10 cellular contexts compared by ENCODE assay signal in the genomic region with DNA sequence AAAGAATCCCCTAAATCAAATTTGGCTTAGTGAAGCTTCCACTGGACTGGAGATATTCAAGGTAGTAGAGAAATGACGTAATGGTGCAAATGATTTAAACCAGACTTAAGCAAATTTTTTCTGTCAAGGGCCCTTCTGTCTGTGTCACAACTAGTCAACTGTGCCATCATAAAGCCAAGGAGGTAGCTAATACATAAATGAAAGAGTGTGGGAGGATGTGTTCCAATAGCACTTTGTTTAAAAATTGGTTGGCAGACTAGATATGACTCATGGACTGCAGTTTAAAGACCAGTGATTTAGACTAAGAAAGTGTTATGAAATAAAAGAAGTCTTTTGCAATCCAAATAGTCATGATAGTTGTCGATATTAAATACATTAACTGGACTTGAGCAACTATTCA. TPM values are rescaled to one million over a fixed set of nuclear protein-coding genes. Genes with fewer than 3 reads are reported as not detected.
DNase-seq lines count a peak whose midpoint lies in the region; ATAC-seq and TF ChIP-seq lines count a peak whose summit lies in the region.
"Had no signal": no experiment of that assay in that cellular context is flagged by ENCODE, and none has a peak within 500 bp of the region (broad histone marks: within the 10 kb centered on the region; RNA-seq: fewer than 3 reads in every experiment).

No MANE protein-coding gene starts in this region.

- no peak for TF ChIP-seq CTCF in neutrophil (IDR thresholded peaks at IDR 0.05)
- no peak for TF ChIP-seq CTCF in foreskin keratinocyte (conservative IDR thresholded peaks at IDR 0.05)

- H3K9me3 Mint-ChIP-seq in activated CD8-positive, alpha-beta memory T cell treated with anti-CD3 and anti-CD28 coated beads, Interleukin-2, amount 10 ng/mL, durations not matched to agents 7 days and 5 days (ENCODE audit: low read depth): no peaks in the 10 kb centered on the region

- H3K36me3 Mint-ChIP-seq in activated CD8-positive, alpha-beta memory T cell treated with anti-CD3 and anti-CD28 coated beads, Interleukin-2, amount 10 ng/mL, durations not matched to agents 7 days and 5 days: no peaks in the 10 kb centered on the region

- no peaks in the 10 kb centered on the region for H3K36me3 ChIP-seq in neutrophil

- no peak overlapping the region for H3K4me3 ChIP-seq in neutrophil (ENCODE audit: low read depth in 1 of 2, low read length in 1 of 2)

- H3K4me1 Mint-ChIP-seq in activated CD8-positive, alpha-beta memory T cell treated with anti-CD3 and anti-CD28 coated beads, Interleukin-2, amount 10 ng/mL, durations not matched to agents 7 days and 5 days: peaks cover 17% of the 10 kb centered on the region

- H3K9me3 ChIP-seq in neutrophil: no peaks in the 10 kb centered on the region

- H3K27ac ChIP-seq in neutrophil: peak overlapping the region; percentile 93
- no peak overlapping the region for H3K27ac ChIP-seq in foreskin keratinocyte

- CTCF ChIA-PET in activated CD8-positive, alpha-beta memory T cell treated with anti-CD3 and anti-CD28 coated beads, Interleukin-2, amount 10 ng/mL, durations not matched to agents 7 days and 5 days (lab: Charles Lee): no interaction called here

- peak; percentile 74 for ATAC-seq in activated CD8-positive, alpha-beta memory T cell treated with anti-CD3 and anti-CD28 coated beads, Interleukin-2, amount 10 ng/mL, durations not matched to agents 7 days and 5 days
- ATAC-seq in HG02759 (IDR thresholded peaks at IDR 0.05; ENCODE audit: unreplicated experiment): peak; percentile 85
- no peak for ATAC-seq in foreskin keratinocyte

- no peak overlapping the region for H3K4me3 Mint-ChIP-seq in activated CD8-positive, alpha-beta memory T cell treated with anti-CD3 and anti-CD28 coated beads, Interleukin-2, amount 10 ng/mL, durations not matched to agents 7 days and 5 days

- no peaks in the 10 kb centered on the region for H3K27me3 Mint-ChIP-seq in activated CD8-positive, alpha-beta memory T cell treated with anti-CD3 and anti-CD28 coated beads, Interleukin-2, amount 10 ng/mL, durations not matched to agents 7 days and 5 days

- H3K4me1 ChIP-seq in neutrophil (ENCODE audit: control insufficient read depth in 1 of 2, insufficient read depth in 1 of 2, low read depth in 1 of 2, low read length in 1 of 2) (peaks cover 59 to 75% of the 10 kb centered on the region in 2 experiments), foreskin keratinocyte (no peaks in the 10 kb centered on the region)

- no peaks in the 10 kb centered on the region for H3K27me3 ChIP-seq in neutrophil
- no peaks in the 10 kb centered on the region for H3K27me3 ChIP-seq in foreskin keratinocyte

- no peak for DNase-seq in activated CD8-positive, alpha-beta memory T cell treated with anti-CD3 and anti-CD28 coated beads, Interleukin-2, amount 10 ng/mL, durations not matched to agents 7 days and 5 days
- DNase-seq in activated CD8-positive, alpha-beta memory T cell treated with anti-CD3 and anti-CD28 coated beads, Interleukin-2, amount 50 U/mL, for 4 hours: no peak
- DNase-seq in M059J (ENCODE audit: low read depth) (peak; percentile 2), foreskin keratinocyte (no peak), NCI-H82 treated with DMSO at 0.1 percent for 48 hours (lab: John Stamatoyannopoulos, UW; ENCODE audit: unreplicated experiment) (no peak)
- DNase-seq in stimulated activated CD4-positive, alpha-beta T cell treated with anti-CD3 and anti-CD28 coated beads, Interleukin-1b, Interleukin-23, amount 100 ng/mL, for 48 hours: no peak
- DNase-seq: activated CD4-positive, alpha-beta T cell treated with anti-CD3 and anti-CD28 coated beads, Interleukin-2, amount 50 U/mL, for 48 hours; NCI-H526 treated with DMSO at 0.1 percent for 48 hours had no signal

- peak overlapping the region; percentile 77 for H3K27ac Mint-ChIP-seq in activated CD8-positive, alpha-beta memory T cell treated with anti-CD3 and anti-CD28 coated beads, Interleukin-2, amount 10 ng/mL, durations not matched to agents 7 days and 5 days

RNA-seq across cellular contexts. Expression of gene TEX13C, which starts 24.3 kb away (rescaled TPM):
- not detected for total RNA-seq in activated CD8-positive, alpha-beta memory T cell treated with anti-CD3 and anti-CD28 coated beads, Interleukin-2, amount 10 ng/mL, durations not matched to agents 7 days and 5 days
- total RNA-seq in M059J (2014; rRNA removed; shearing (Covaris generic)): not detected in 2 replicates
- not detected in 2 replicates for total RNA-seq in foreskin keratinocyte
- not detected in 2 replicates for polyA plus RNA-seq in foreskin keratinocyte
